1 cellular context compared by ENCODE assay signal in genomic region chr14:80425686-80426085, GRCh38.
TF ChIP-seq lines count a peak whose summit lies in the region.

No MANE protein-coding gene starts in this region.

TF ChIP-seq in SK-N-SH, 30 proteins besides CTCF, POLR2A, EP300 and RAD21 (continued from another document):
- TF ChIP-seq USF2 (IDR thresholded peaks at IDR 0.05; ENCODE audit: borderline replicate concordance, low read depth, low read length) (no peak), GABPA (IDR thresholded peaks at IDR 0.05; ENCODE audit: low read depth) (no peak), JUND (IDR thresholded peaks at IDR 0.05) (peak; percentile 100), TAF1 (IDR thresholded peaks at IDR 0.05; ENCODE audit: borderline replicate concordance, low read depth, low read length) (no peak), EZH2phosphoT487 (IDR thresholded peaks at IDR 0.05; ENCODE audit: borderline replicate concordance, low read depth) (no peak), POLR2AphosphoS5 (IDR thresholded peaks at IDR 0.05; ENCODE audit: low read depth, low read length) (peak; percentile 70; the same call in 1 of the 2 replicates), PBX3 (IDR thresholded peaks at IDR 0.05) (peak; percentile 96), RFX5 (IDR thresholded peaks at IDR 0.05; ENCODE audit: low read length) (no peak)
- TF ChIP-seq, protein P1, sequence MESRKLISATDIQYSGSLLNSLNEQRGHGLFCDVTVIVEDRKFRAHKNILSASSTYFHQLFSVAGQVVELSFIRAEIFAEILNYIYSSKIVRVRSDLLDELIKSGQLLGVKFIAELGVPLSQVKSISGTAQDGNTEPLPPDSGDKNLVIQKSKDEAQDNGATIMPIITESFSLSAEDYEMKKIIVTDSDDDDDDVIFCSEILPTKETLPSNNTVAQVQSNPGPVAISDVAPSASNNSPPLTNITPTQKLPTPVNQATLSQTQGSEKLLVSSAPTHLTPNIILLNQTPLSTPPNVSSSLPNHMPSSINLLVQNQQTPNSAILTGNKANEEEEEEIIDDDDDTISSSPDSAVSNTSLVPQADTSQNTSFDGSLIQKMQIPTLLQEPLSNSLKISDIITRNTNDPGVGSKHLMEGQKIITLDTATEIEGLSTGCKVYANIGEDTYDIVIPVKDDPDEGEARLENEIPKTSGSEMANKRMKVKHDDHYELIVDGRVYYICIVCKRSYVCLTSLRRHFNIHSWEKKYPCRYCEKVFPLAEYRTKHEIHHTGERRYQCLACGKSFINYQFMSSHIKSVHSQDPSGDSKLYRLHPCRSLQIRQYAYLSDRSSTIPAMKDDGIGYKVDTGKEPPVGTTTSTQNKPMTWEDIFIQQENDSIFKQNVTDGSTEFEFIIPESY (IDR thresholded peaks at IDR 0.05; ENCODE audit: borderline replicate concordance, low read depth), result peak; percentile 53; the same call in 1 of the 2 replicates
- TF ChIP-seq, protein P2, sequence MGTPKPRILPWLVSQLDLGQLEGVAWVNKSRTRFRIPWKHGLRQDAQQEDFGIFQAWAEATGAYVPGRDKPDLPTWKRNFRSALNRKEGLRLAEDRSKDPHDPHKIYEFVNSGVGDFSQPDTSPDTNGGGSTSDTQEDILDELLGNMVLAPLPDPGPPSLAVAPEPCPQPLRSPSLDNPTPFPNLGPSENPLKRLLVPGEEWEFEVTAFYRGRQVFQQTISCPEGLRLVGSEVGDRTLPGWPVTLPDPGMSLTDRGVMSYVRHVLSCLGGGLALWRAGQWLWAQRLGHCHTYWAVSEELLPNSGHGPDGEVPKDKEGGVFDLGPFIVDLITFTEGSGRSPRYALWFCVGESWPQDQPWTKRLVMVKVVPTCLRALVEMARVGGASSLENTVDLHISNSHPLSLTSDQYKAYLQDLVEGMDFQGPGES (IDR thresholded peaks at IDR 0.05; ENCODE audit: low read depth, low read length), result no peak
